25 cellular contexts compared by ENCODE assay signal in genomic region chr19:55241935-55242464, GRCh38. TPM values are rescaled to one million over a fixed set of nuclear protein-coding genes. Genes with fewer than 3 reads are reported as not detected.
"Had no signal": no experiment of that assay in that cellular context is flagged by ENCODE, and none has a peak within 500 bp of the region (broad histone marks: within the 10 kb centered on the region; RNA-seq: fewer than 3 reads in every experiment).

No MANE protein-coding gene starts in this region.

- ATAC-seq: activated CD8-positive, alpha-beta memory T cell treated with anti-CD3 and anti-CD28 coated beads, Interleukin-2, amount 10 ng/mL, durations not matched to agents 7 days and 5 days; K562; PC-3; T-cell had no signal

- H3K4me3 ChIP-seq: K562 had no signal

- FAIRE-seq: astrocyte, K562, TTC549 had no signal

- DNase-seq: activated B cell treated with CpG ODN at 0.5 μM for 24 hours; activated CD4-positive, alpha-beta T cell treated with anti-CD3 and anti-CD28 coated beads for 1 hour; activated CD4-positive, alpha-beta T cell treated with anti-CD3 and anti-CD28 coated beads, Interleukin-2, amount 10 ng/mL, durations not matched to agents 24 days and 14 days; activated CD4-positive, alpha-beta T cell treated with anti-CD3 and anti-CD28 coated beads, Interleukin-2, amount 50 U/mL, for 48 hours; activated CD8-positive, alpha-beta memory T cell treated with anti-CD3 and anti-CD28 coated beads, Interleukin-2, amount 10 ng/mL, durations not matched to agents 7 days and 5 days; activated effector memory CD4-positive, alpha-beta T cell treated with Interleukin-2 at 50 U/mL for 16 hours; activated naive CD4-positive, alpha-beta T cell; activated T-cell treated with anti-CD3 and anti-CD28 coated beads, Interleukin-2, amount 50 U/mL, for 24 hours; amniotic stem cell; Karpas-422; MM.1S; NCI-H1105; NCI-H1436; NCI-H187; NCI-H2081 treated with DMSO at 0.1 percent for 48 hours; NCI-H446; NCI-H524; PC-3; SIG-M5; T-cell; T-helper 2 cell; T1000 had no signal

RNA-seq across cellular contexts. Expression of gene PTPRH, which starts 32.7 kb away (rescaled TPM):
- total RNA-seq: activated B cell treated with CpG ODN at 0.5 μM for 24 hours; activated CD4-positive, alpha-beta T cell treated with anti-CD3 and anti-CD28 coated beads, Interleukin-2, amount 10 ng/mL, durations not matched to agents 24 days and 14 days; activated CD8-positive, alpha-beta memory T cell treated with anti-CD3 and anti-CD28 coated beads, Interleukin-2, amount 10 ng/mL, durations not matched to agents 7 days and 5 days had no signal
